8 cellular contexts compared by ENCODE assay signal in the genomic region with DNA sequence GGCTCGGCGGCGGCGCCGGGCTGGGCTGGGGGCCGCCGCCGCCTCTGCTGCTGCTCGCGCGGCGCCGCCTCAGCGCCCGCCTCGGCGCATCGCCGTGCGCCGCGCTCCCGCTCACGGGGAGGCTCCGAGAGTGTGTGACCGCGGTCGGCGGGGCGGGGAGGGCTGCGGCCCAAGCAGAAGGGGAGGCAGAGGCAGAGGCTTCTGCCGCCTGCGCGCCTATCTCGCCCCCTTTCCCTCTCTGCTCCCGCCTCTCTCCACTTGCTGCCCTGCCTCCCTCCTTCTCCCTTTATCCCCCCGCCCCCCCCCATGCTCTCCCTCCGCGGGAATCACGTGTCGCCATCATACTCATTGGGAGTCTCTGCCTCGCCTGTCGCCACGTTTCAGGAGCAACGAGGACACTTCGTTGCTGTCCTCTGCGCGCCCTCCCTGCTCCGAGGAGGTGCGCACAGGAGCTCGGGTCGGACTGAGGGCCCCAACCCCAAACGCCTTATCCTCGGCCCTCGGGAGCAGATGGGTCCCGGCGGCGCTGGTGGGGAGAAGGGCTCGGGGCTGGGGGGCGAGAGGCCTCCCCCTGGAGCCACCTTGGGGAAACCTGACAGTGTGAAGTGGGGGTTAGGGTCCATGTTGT. TPM values are rescaled to one million over a fixed set of nuclear protein-coding genes. Genes with fewer than 3 reads are reported as not detected.
DNase-seq lines count a peak whose midpoint lies in the region; ATAC-seq and TF ChIP-seq lines count a peak whose summit lies in the region.

A gene with protein sequence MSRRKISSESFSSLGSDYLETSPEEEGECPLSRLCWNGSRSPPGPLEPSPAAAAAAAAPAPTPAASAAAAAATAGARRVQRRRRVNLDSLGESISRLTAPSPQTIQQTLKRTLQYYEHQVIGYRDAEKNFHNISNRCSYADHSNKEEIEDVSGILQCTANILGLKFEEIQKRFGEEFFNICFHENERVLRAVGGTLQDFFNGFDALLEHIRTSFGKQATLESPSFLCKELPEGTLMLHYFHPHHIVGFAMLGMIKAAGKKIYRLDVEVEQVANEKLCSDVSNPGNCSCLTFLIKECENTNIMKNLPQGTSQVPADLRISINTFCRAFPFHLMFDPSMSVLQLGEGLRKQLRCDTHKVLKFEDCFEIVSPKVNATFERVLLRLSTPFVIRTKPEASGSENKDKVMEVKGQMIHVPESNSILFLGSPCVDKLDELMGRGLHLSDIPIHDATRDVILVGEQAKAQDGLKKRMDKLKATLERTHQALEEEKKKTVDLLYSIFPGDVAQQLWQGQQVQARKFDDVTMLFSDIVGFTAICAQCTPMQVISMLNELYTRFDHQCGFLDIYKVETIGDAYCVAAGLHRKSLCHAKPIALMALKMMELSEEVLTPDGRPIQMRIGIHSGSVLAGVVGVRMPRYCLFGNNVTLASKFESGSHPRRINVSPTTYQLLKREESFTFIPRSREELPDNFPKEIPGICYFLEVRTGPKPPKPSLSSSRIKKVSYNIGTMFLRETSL (minus strand): TSS at position 203 of the 628 bp plus-strand sequence. CDS start 421 bp downstream, outside the sequence.

- DNase-seq in NCI-H146 (lab: John Stamatoyannopoulos, UW) (peak; percentile 45), NCI-H146 treated with DMSO at 0.1 percent for 48 hours (lab: John Stamatoyannopoulos, UW; ENCODE audit: unreplicated experiment) (no peak), HFF-Myc (ENCODE audit: extremely low read depth, low read depth) (no peak), NCI-H2171 treated with DMSO at 0.1 percent for 48 hours (lab: John Stamatoyannopoulos, UW) (peak; percentile 45), lung (ENCODE audit: low spot score) (no peak), transverse colon (no peak), A172 (ENCODE audit: low spot score) (no peak)

- H3K4me3 ChIP-seq in HFF-Myc (replicated peaks; ENCODE audit: low read depth, low read length) = peak within 1 kb of the TSS; percentile 49
- peak within 1 kb of the TSS; percentile 45 for H3K4me3 ChIP-seq in lung
- H3K4me3 ChIP-seq in transverse colon = peak within 1 kb of the TSS in 3 of 4 donors; percentile 31 to 50 (median 40)

- peak within 1 kb of the TSS; percentile 1 for H3K27ac ChIP-seq in cingulate gyrus (ENCODE audit: low read depth, low read length)
- peak within 1 kb of the TSS in 1 of 2 donors; percentile 58 for H3K27ac ChIP-seq in lung (ENCODE audit: low read depth in 1 of 2, low read length in 1 of 2)
- no peak within 1 kb of the TSS for H3K27ac ChIP-seq in transverse colon

- H3K9me3 ChIP-seq in lung (ENCODE audit: control insufficient read depth in 2 of 2, insufficient read depth in 1 of 2, low read length in 1 of 2) (peaks cover 0 to 2% of the 10 kb centered on the region in 2 donors), transverse colon (no peaks in the 10 kb centered on the region)

- H3K27me3 ChIP-seq in lung (ENCODE audit: control insufficient read depth, insufficient read depth) (no peaks in the 10 kb centered on the region), transverse colon (peaks cover 64% of the 10 kb centered on the region)

- TF ChIP-seq CTCF in HFF-Myc (IDR thresholded peaks at IDR 0.05; ENCODE audit: low read depth, low read length, missing control alignments) = no peak
- TF ChIP-seq CTCF in lung (IDR thresholded peaks at IDR 0.05; ENCODE audit: control extremely low read depth, extremely low read depth) = no peak
- no peak for TF ChIP-seq CTCF in transverse colon (IDR thresholded peaks at IDR 0.05)

- ATAC-seq in lung (ENCODE audit: insufficient read depth, low FRiP score) = peak; percentile 41

- peaks cover 0 to 6% of the 10 kb centered on the region in 2 donors for H3K4me1 ChIP-seq in lung (ENCODE audit: control insufficient read depth in 2 of 2, insufficient read depth in 2 of 2, low read length in 2 of 2)
- H3K4me1 ChIP-seq in transverse colon = peaks cover 0 to 11% (median 8%) of the 10 kb centered on the region in 4 donors

- H3K36me3 ChIP-seq in lung (ENCODE audit: control insufficient read depth in 2 of 2, insufficient read depth in 2 of 2, low read length in 2 of 2) (no peaks in the 10 kb centered on the region), transverse colon (no peaks in the 10 kb centered on the region)

- in situ Hi-C loops in transverse colon (cut with MboI; ENCODE audit: low pct_ligation_motif_present in 1 of 4, low pct_unique_long_range_greater_than_20kb in 1 of 4, low sequenced_read_pairs in 3 of 4) = no loop called here

- no peak for TF ChIP-seq EP300 in transverse colon (IDR thresholded peaks at IDR 0.05; ENCODE audit: low read depth)

- 1 to 2% methylated on average over 49 to 60 of the region's 60 CpGs for WGBS in lung, 2 donors
- WGBS in transverse colon (ENCODE audit: low coverage in 1 of 2), 2 donors = 5% methylated on average over 51 of the region's 60 CpGs; no CpG with 5 or more reads in 1 of the 2 donors

- intact Hi-C loops in transverse colon (cut with DNase I; ENCODE audit: low total_unique reads) = no loop called here

- TF ChIP-seq POLR2A in transverse colon (IDR thresholded peaks at IDR 0.05) = no peak

RNA-seq across cellular contexts. Expression of the gene that starts here (rescaled TPM):
- total RNA-seq in lung (10 to 100 TPM; 10.0 to 55.2 TPM), transverse colon (1 to 10 TPM in 1 of 4 donors, under 1 TPM in 3; 0.37 to 2.0 (median 0.67) TPM)
- 1 to 10 TPM; 1.3 to 1.5 TPM for polyA plus RNA-seq in lung
- 0.02 and 0.07 TPM in 2 replicates for total RNA-seq in A172 (2014; rRNA removed; shearing (Covaris generic))

Comparison
In these comparisons a context has a peak if more than half of its experiments do, and no peak if none do; other contexts are left out.
1. DNase-seq: peak in NCI-H146 (single experiment) and NCI-H2171 treated with DMSO at 0.1 percent for 48 hours (single experiment); none in NCI-H146 treated with DMSO at 0.1 percent for 48 hours (single experiment), HFF-Myc (single experiment), lung (single experiment), transverse colon (single experiment) and A172 (single experiment).
2. Peak in every context shown above with its lines, with median percentiles within 50 percentile points of each other: H3K4me3 ChIP-seq.